In genomic region chr6:41578714-41579610, GRCh38 we compare ENCODE assay signal across 12 cellular contexts. TPM values are rescaled to one million over a fixed set of nuclear protein-coding genes. Genes with fewer than 3 reads are reported as not detected.
DNase-seq lines count a peak whose midpoint lies in the region; ATAC-seq, FAIRE-seq and TF ChIP-seq lines count a peak whose summit lies in the region.
"Had no signal": no experiment of that assay in that cellular context is flagged by ENCODE, and none has a peak within 500 bp of the region (broad histone marks: within the 10 kb centered on the region; RNA-seq: fewer than 3 reads in every experiment).

No MANE protein-coding gene starts in this region.

- no peaks in the 10 kb centered on the region for H3K79me2 ChIP-seq in K562 (ENCODE audit: control insufficient read depth, insufficient read depth, low read length)

- H3K4me3 ChIP-seq in K562 (no peak overlapping the region), mesodermal cell (ENCODE audit: extremely low read depth, insufficient read depth, low read length, poor library complexity, severe bottlenecking) (peak overlapping the region; percentile 5)
- H3K4me3 ChIP-seq: thoracic aorta had no signal

- in situ Hi-C loops in KBM-7 (cut with MboI; ENCODE audit: low pct_unique_long_range_greater_than_20kb, low sequenced_read_pairs) = no loop called here
- in situ Hi-C loops in K562 (cut with MboI) = no loop called here

- H3K9me1 ChIP-seq in K562 (ENCODE audit: control insufficient read depth, insufficient read depth, low read length) = no peaks in the 10 kb centered on the region

- TF ChIP-seq EP300 in K562 (IDR thresholded peaks at IDR 0.05; ENCODE audit: low read length) = no peak; the same call in 1 of the 2 replicates

- DNase-seq in D341Med (ENCODE audit: low spot score) (peak; percentile 71), KBM-7 (peak; percentile 45), K562 (ENCODE audit: extremely low read depth in 1 of 4, low spot score in 3 of 4) (peak; percentile 67 to 76 (median 74)), NCI-H1105 (lab: John Stamatoyannopoulos, UW) (no peak), GM12892 (ENCODE audit: insufficient read length) (no peak), activated gamma-delta T cell (lab: John Stamatoyannopoulos, UW) (no peak), Kasumi-1 (lab: John Stamatoyannopoulos, UW) (no peak)
- DNase-seq: activated effector memory CD4-positive, alpha-beta T cell treated with anti-CD3 and anti-CD28 coated beads, Interleukin-2, amount 50 U/mL, for 16 hours; NCI-H1436 treated with DMSO at 0.1 percent for 48 hours; T-helper 2 cell had no signal

- H3K27ac ChIP-seq in K562 (ENCODE audit: extremely low read depth, low read depth, low read length) (peak overlapping the region; percentile 26; the same call in 2 of the 3 replicates), mesodermal cell (ENCODE audit: low read depth, low read length, severe bottlenecking) (peak overlapping the region; percentile 94)
- H3K27ac ChIP-seq: thoracic aorta had no signal

- H3K9me3 ChIP-seq in K562 (replicated peaks; ENCODE audit: control insufficient read depth, insufficient read depth, low read depth, low read length) (no peaks in the 10 kb centered on the region), mesodermal cell (ENCODE audit: control insufficient read depth, low read length) (no peaks in the 10 kb centered on the region)
- H3K9me3 ChIP-seq: thoracic aorta had no signal

- TF ChIP-seq RAD21 in K562 (CRISPR knock-in tag; conservative IDR thresholded peaks at IDR 0.05 in 1 of 2, IDR thresholded peaks at IDR 0.05 in 1 of 2) = no peak

- POLR2A ChIA-PET in K562 (lab: Yijun Ruan, JAX) = interaction anchor here (0.8 to 1.8 kb wide), 5 partner anchors 8 to 158 kb away, joined by 3 to 6 read pairs (median 3); no protein-coding TSS in a partner anchor

- CTCF ChIA-PET in K562 (lab: Yijun Ruan, JAX; ENCODE audit: low intra/inter-chr PET ratio) = interaction anchor here (0.7 kb wide), 1 partner anchor 147 kb away, joined by 4 read pairs; no protein-coding TSS in a partner anchor

- FAIRE-seq in K562 (lab: Jason Lieb, UNC) = peak; percentile 84
- FAIRE-seq in GM12892 (lab: Jason Lieb, UNC) = no peak

- H4K20me1 ChIP-seq in K562 (replicated peaks; ENCODE audit: control insufficient read depth, insufficient read depth, low read length) = 0 out of 2 replicates have a peak, but pooled peaks cover under 1% of the 10 kb centered on the region

- 0 out of 2 replicates have a peak overlapping the region, but pooled peaks have one; percentile 2 for H2AFZ ChIP-seq in K562 (ENCODE audit: low read depth, low read length)

- peak overlapping the region in 1 of 2 experiments; percentile 29; a peak in 1 of 4 replicates for H3K9ac ChIP-seq in K562 (ENCODE audit: insufficient read depth in 1 of 2, low read depth in 2 of 2, low read length in 2 of 2)

- intact Hi-C loops in K562 (cut with micrococcal nuclease) = loop anchor here (1.0 kb wide), 1 partner anchor 33 kb away; the partner anchor contains the start of gene FOXP4

- no peak for TF ChIP-seq POLR2A in K562 (conservative IDR thresholded peaks at IDR 0.05)
- no peak for TF ChIP-seq POLR2A in GM12892 (IDR thresholded peaks at IDR 0.05; ENCODE audit: low read depth, low read length)

- peak; percentile 81 for ATAC-seq in K562

- H3K4me1 ChIP-seq in K562 (replicated peaks in 1 of 2; ENCODE audit: control insufficient read depth in 2 of 2, insufficient read depth in 2 of 2, low read length in 2 of 2) = peaks cover 18 to 27% of the 10 kb centered on the region in 2 experiments
- peaks cover 85% of the 10 kb centered on the region for H3K4me1 ChIP-seq in mesodermal cell (ENCODE audit: control insufficient read depth, insufficient read depth, low read length, poor library complexity, severe bottlenecking)

- WGBS in K562 (ENCODE audit: insufficient coverage, low coverage, missing lambda C conversion rate) = 38% methylated on average over 3 of the region's 7 CpGs
- 30 to 61% methylated on average over 2 of the region's 7 CpGs for WGBS in mesodermal cell (ENCODE audit: insufficient coverage in 2 of 2), 2 experiments

- H3K4me2 ChIP-seq in K562 (ENCODE audit: insufficient read depth, low read length) = peak overlapping the region; percentile 35

- TSS peak; percentile 22 for BruUV-seq in K562 (replicated peaks; lab: Mats Ljungman, UMichigan)

- TF ChIP-seq CTCF in K562 (IDR thresholded peaks at IDR 0.05 in 2 of 3, conservative IDR thresholded peaks at IDR 0.05 in 1 of 3; ENCODE audit: insufficient read depth in 2 of 3, low read depth in 1 of 3, low read length in 3 of 3) = no peak

- H3K27me3 ChIP-seq in K562 (ENCODE audit: control insufficient read depth in 2 of 2, insufficient read depth in 2 of 2, low read length in 2 of 2) = no peaks in the 10 kb centered on the region

- peaks cover 14% of the 10 kb centered on the region; the same call in 2 of the 3 replicates for H3K36me3 ChIP-seq in K562 (ENCODE audit: control insufficient read depth, insufficient read depth, low read length)
- H3K36me3 ChIP-seq in mesodermal cell (ENCODE audit: control insufficient read depth, insufficient read depth, low read length) = peaks cover 8% of the 10 kb centered on the region
- H3K36me3 ChIP-seq: thoracic aorta had no signal

TF ChIP-seq in K562, 482 proteins besides CTCF, POLR2A, EP300 and RAD21 (continues in another document):
- TF ChIP-seq, protein P1, sequence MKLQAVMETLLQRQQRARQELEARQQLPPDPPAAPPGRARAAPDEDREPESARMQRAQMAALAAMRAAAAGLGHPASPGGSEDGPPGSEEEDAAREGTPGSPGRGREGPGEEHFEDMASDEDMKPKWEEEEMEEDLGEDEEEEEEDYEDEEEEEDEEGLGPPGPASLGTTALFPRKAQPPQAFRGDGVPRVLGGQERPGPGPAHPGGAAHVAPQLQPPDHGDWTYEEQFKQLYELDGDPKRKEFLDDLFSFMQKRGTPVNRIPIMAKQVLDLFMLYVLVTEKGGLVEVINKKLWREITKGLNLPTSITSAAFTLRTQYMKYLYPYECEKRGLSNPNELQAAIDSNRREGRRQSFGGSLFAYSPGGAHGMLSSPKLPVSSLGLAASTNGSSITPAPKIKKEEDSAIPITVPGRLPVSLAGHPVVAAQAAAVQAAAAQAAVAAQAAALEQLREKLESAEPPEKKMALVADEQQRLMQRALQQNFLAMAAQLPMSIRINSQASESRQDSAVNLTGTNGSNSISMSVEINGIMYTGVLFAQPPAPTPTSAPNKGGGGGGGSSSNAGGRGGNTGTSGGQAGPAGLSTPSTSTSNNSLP (IDR thresholded peaks at IDR 0.05; ENCODE audit: borderline replicate concordance, low read depth, low read length) = no peak
- TF ChIP-seq LEF1 (IDR thresholded peaks at IDR 0.05) = peak; percentile 59; the same call in 1 of the 2 replicates
- no peak for TF ChIP-seq ZNF121 (CRISPR knock-in tag; conservative IDR thresholded peaks at IDR 0.05)
- TF ChIP-seq ZNF146 (CRISPR knock-in tag; IDR thresholded peaks at IDR 0.05; ENCODE audit: unreplicated experiment) = no peak
- TF ChIP-seq JUN (IDR thresholded peaks at IDR 0.05; ENCODE audit: borderline replicate concordance, low read depth, low read length) = 0 out of 2 replicates have a peak, but pooled peaks have one; percentile 2
- TF ChIP-seq JUN (CRISPR knock-in tag; IDR thresholded peaks at IDR 0.05; ENCODE audit: borderline replicate concordance) = no peak
- no peak for TF ChIP-seq ZNF408 (CRISPR knock-in tag; IDR thresholded peaks at IDR 0.05; ENCODE audit: low read depth)
- TF ChIP-seq ZNF140 (CRISPR knock-in tag; IDR thresholded peaks at IDR 0.05) = no peak

RNA-seq across cellular contexts. Expression of gene FOXP4, which starts 32.8 kb away (rescaled TPM):
- total RNA-seq in K562 (2011; cell fraction: chromatin; rRNA removed; ENCODE audit: low replicate concordance) = 5.5 and 10.3 TPM in 2 replicates
- 4.9 and 8.2 TPM in 2 replicates for total RNA-seq in K562 (2011; cell fraction: nucleolus; rRNA removed)
- total RNA-seq in K562 (2011; cell fraction: nucleoplasm; rRNA removed) = 5.6 and 10.2 TPM in 2 replicates
- total RNA-seq in K562 (2014; rRNA removed) (3.4 and 5.9 TPM in 2 replicates), K562 (2014; rRNA removed; fragmentation: Illumina TruSeq; extraction: Trizol) (0.70 and 1.1 TPM in 2 replicates), K562 (2015; rRNA removed; fragmentation: Illumina TruSeq; extraction: Trizol) (2.3 TPM in 2 replicates), K562 (2021) (26.7 and 29.4 TPM in 2 replicates)
- polyA plus RNA-seq in K562 (2011; rRNA removed) (1.2 and 2.9 TPM in 2 replicates), K562 (2014; fragmentation: Illumina TruSeq; extraction: Trizol) (5.9 and 13.8 TPM in 2 replicates), K562 (2014; fragmentation: Nextera tagmentation; extraction: Ambion mirVana) (under 1 TPM; 0.11 TPM), K562 (2014; rRNA removed) (6.7 and 7.4 TPM in 2 replicates)
- polyA plus RNA-seq in K562 (2011; cell fraction: cytosol; rRNA removed) = 1.5 and 3.9 TPM in 2 replicates
- 4.4 and 9.6 TPM in 2 replicates for polyA plus RNA-seq in K562 (2011; cell fraction: nucleus; rRNA removed)
- 17.6 and 30.3 TPM in 2 replicates for polyA plus RNA-seq in K562 (2012)
- 0.87 and 1.4 TPM in 2 replicates for polyA minus RNA-seq in K562 (2011; rRNA and poly(A)+ RNA removed)
- polyA minus RNA-seq in K562 (2011; cell fraction: cytosol; rRNA and poly(A)+ RNA removed) = 7.2 and 14.0 TPM in 2 replicates
- 2.9 and 4.7 TPM in 2 replicates for polyA minus RNA-seq in K562 (2011; cell fraction: nucleus; rRNA and poly(A)+ RNA removed)
- 26.7 TPM for polyA plus RNA-seq in mesodermal cell (2013, experiment 1 of 2)
- polyA plus RNA-seq in mesodermal cell (2013, experiment 2 of 2) = 25.3 TPM
- 8.3 TPM for polyA plus RNA-seq in GM12892 (2012; ENCODE audit: missing spikeins)

RNA-seq across cellular contexts. Expression of gene MDFI, which starts 59.3 kb away (rescaled TPM):
- not detected in 2 replicates for total RNA-seq in K562 (2011; cell fraction: chromatin; rRNA removed; ENCODE audit: low replicate concordance)
- total RNA-seq in K562 (2011; cell fraction: nucleolus; rRNA removed) = not detected in 2 replicates
- not detected in 2 replicates for total RNA-seq in K562 (2011; cell fraction: nucleoplasm; rRNA removed)
- total RNA-seq in K562 (2014; rRNA removed) (not detected in 2 replicates), K562 (2014; rRNA removed; fragmentation: Illumina TruSeq; extraction: Trizol) (not detected in 2 replicates), K562 (2015; rRNA removed; fragmentation: Illumina TruSeq; extraction: Trizol) (not detected in 2 replicates), K562 (2021) (not detected in 2 replicates)
- polyA plus RNA-seq in K562 (2011; rRNA removed) (not detected in 2 replicates), K562 (2014; fragmentation: Illumina TruSeq; extraction: Trizol) (not detected in 2 replicates), K562 (2014; fragmentation: Nextera tagmentation; extraction: Ambion mirVana) (not detected), K562 (2014; rRNA removed) (not detected in 2 replicates)
- not detected in 2 replicates for polyA plus RNA-seq in K562 (2011; cell fraction: cytosol; rRNA removed)
- not detected in 2 replicates for polyA plus RNA-seq in K562 (2011; cell fraction: nucleus; rRNA removed)
- polyA plus RNA-seq in K562 (2012) = not detected in 2 replicates
- polyA minus RNA-seq in K562 (2011; rRNA and poly(A)+ RNA removed) = not detected in 2 replicates
- polyA minus RNA-seq in K562 (2011; cell fraction: cytosol; rRNA and poly(A)+ RNA removed) = not detected in 2 replicates
- not detected in 2 replicates for polyA minus RNA-seq in K562 (2011; cell fraction: nucleus; rRNA and poly(A)+ RNA removed)
- polyA plus RNA-seq in mesodermal cell (2013, experiment 1 of 2) = 178 TPM
- polyA plus RNA-seq in mesodermal cell (2013, experiment 2 of 2) = 145 TPM
- not detected for polyA plus RNA-seq in GM12892 (2012; ENCODE audit: missing spikeins)

Comparison
In these comparisons a context has a peak if more than half of its experiments do, and no peak if none do; other contexts are left out.
1. DNase-seq: peak in D341Med (single experiment), KBM-7 (single experiment) and K562 (4 of 4); none in NCI-H1105 (single experiment), GM12892 (single experiment), activated gamma-delta T cell (single experiment) and Kasumi-1 (0 of 2).